1 cellular context compared by ENCODE assay signal in genomic region chr17:49353607-49354006, GRCh38.
TF ChIP-seq lines count a peak whose summit lies in the region.

No MANE protein-coding gene starts in this region.

TF ChIP-seq in GM12878, 131 proteins besides CTCF, POLR2A, EP300 and RAD21:
- no peak for TF ChIP-seq RCOR1 (conservative IDR thresholded peaks at IDR 0.05; ENCODE audit: low read depth, low read length)
- no peak for TF ChIP-seq WRNIP1 (IDR thresholded peaks at IDR 0.05; ENCODE audit: borderline replicate concordance, low read depth, low read length)
- TF ChIP-seq NBN (IDR thresholded peaks at IDR 0.05): no peak
- TF ChIP-seq MYC (IDR thresholded peaks at IDR 0.05; ENCODE audit: insufficient read depth, insufficient read length, insufficient replicate concordance, low read length, severe bottlenecking): no peak
- TF ChIP-seq, protein P1, sequence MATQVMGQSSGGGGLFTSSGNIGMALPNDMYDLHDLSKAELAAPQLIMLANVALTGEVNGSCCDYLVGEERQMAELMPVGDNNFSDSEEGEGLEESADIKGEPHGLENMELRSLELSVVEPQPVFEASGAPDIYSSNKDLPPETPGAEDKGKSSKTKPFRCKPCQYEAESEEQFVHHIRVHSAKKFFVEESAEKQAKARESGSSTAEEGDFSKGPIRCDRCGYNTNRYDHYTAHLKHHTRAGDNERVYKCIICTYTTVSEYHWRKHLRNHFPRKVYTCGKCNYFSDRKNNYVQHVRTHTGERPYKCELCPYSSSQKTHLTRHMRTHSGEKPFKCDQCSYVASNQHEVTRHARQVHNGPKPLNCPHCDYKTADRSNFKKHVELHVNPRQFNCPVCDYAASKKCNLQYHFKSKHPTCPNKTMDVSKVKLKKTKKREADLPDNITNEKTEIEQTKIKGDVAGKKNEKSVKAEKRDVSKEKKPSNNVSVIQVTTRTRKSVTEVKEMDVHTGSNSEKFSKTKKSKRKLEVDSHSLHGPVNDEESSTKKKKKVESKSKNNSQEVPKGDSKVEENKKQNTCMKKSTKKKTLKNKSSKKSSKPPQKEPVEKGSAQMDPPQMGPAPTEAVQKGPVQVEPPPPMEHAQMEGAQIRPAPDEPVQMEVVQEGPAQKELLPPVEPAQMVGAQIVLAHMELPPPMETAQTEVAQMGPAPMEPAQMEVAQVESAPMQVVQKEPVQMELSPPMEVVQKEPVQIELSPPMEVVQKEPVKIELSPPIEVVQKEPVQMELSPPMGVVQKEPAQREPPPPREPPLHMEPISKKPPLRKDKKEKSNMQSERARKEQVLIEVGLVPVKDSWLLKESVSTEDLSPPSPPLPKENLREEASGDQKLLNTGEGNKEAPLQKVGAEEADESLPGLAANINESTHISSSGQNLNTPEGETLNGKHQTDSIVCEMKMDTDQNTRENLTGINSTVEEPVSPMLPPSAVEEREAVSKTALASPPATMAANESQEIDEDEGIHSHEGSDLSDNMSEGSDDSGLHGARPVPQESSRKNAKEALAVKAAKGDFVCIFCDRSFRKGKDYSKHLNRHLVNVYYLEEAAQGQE (IDR thresholded peaks at IDR 0.05; ENCODE audit: low read depth, low read length): no peak
- TF ChIP-seq ZNF622 (IDR thresholded peaks at IDR 0.05): no peak
- TF ChIP-seq, protein P2, sequence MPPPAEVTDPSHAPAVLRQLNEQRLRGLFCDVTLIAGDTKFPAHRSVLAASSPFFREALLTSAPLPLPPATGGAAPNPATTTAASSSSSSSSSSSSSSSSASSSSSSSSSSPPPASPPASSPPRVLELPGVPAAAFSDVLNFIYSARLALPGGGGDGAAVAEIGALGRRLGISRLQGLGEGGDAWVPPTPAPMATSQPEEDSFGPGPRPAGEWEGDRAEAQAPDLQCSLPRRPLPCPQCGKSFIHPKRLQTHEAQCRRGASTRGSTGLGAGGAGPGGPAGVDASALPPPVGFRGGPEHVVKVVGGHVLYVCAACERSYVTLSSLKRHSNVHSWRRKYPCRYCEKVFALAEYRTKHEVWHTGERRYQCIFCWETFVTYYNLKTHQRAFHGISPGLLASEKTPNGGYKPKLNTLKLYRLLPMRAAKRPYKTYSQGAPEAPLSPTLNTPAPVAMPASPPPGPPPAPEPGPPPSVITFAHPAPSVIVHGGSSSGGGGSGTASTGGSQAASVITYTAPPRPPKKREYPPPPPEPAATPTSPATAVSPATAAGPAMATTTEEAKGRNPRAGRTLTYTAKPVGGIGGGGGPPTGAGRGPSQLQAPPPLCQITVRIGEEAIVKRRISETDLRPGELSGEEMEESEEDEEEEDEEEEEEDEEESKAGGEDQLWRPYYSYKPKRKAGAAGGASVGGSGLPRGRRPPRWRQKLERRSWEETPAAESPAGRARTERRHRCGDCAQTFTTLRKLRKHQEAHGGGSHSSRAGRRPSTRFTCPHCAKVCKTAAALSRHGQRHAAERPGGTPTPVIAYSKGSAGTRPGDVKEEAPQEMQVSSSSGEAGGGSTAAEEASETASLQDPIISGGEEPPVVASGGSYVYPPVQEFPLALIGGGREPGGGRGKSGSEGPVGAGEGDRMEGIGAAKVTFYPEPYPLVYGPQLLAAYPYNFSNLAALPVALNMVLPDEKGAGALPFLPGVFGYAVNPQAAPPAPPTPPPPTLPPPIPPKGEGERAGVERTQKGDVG (CRISPR knock-in tag; IDR thresholded peaks at IDR 0.05): no peak
TF ChIP-seq in GM12878: peak in this region for 0.
